ENCODE assay signal across 8 cellular contexts in genomic region chr1:89996415-89997110, GRCh38. TPM values are rescaled to one million over a fixed set of nuclear protein-coding genes. Genes with fewer than 3 reads are reported as not detected.
DNase-seq lines count a peak whose midpoint lies in the region; ATAC-seq, FAIRE-seq and TF ChIP-seq lines count a peak whose summit lies in the region.

No MANE protein-coding gene starts in this region.

- H3K36me3 ChIP-seq in kidney (ENCODE audit: control insufficient read depth in 1 of 2, insufficient read depth in 2 of 2, low read length in 2 of 2), result no peaks in the 10 kb centered on the region
- H3K36me3 ChIP-seq in stomach smooth muscle (ENCODE audit: control insufficient read depth in 2 of 2, insufficient read depth in 2 of 2, low read length in 2 of 2), result peaks cover 0 to 2% of the 10 kb centered on the region in 2 donors

- H3K27me3 ChIP-seq in stomach smooth muscle (ENCODE audit: control insufficient read depth in 1 of 2, insufficient read depth in 2 of 2, low read length in 2 of 2), result no peaks in the 10 kb centered on the region

- H3K27ac ChIP-seq in kidney (ENCODE audit: low read depth in 2 of 2, low read length in 2 of 2) (no peak overlapping the region), stomach smooth muscle (ENCODE audit: low read length) (no peak overlapping the region)

- H3K9ac ChIP-seq in kidney (ENCODE audit: low read length in 2 of 2) (peak overlapping the region; percentile 80 to 85), stomach smooth muscle (ENCODE audit: low read length in 2 of 2) (peak overlapping the region in 1 of 2 donors; percentile 95)

- DNase-seq in T-helper 1 cell, result no peak
- DNase-seq in kidney, result no peak
- DNase-seq in D721Med (ENCODE audit: insufficient read length, low spot score), result no peak

- no peak for TF ChIP-seq CTCF in kidney (IDR thresholded peaks at IDR 0.05; ENCODE audit: borderline replicate concordance, extremely low read depth, insufficient read depth)
- TF ChIP-seq CTCF in D721Med (IDR thresholded peaks at IDR 0.05; ENCODE audit: insufficient read depth, missing control alignments), result no peak

- no peaks in the 10 kb centered on the region for H3K9me3 Mint-ChIP-seq in T-helper 1 cell treated with Interleukin-12 subunit alpha and Interleukin-12 subunit beta and Interleukin-4 antibody, amounts not matched to agents 30 μg/mL and 1 μg/mL, for 36 hours
- H3K9me3 Mint-ChIP-seq in activated T-helper 17 cell treated with anti-CD3 and anti-CD28 coated beads, Interleukin-2, amount 50 U/mL, for 72 hours, result no peaks in the 10 kb centered on the region

- ATAC-seq in activated T-helper 17 cell treated with anti-CD3 and anti-CD28 coated beads, Interleukin-2, amount 50 U/mL, for 72 hours (replicated peaks), result no peak
- no peak for ATAC-seq in HG03280 (IDR thresholded peaks at IDR 0.05; ENCODE audit: unreplicated experiment)
- no peak for ATAC-seq in GM21825 (IDR thresholded peaks at IDR 0.05; ENCODE audit: unreplicated experiment)

- H3K36me3 Mint-ChIP-seq in T-helper 1 cell treated with Interleukin-12 subunit alpha and Interleukin-12 subunit beta and Interleukin-4 antibody, amounts not matched to agents 30 μg/mL and 1 μg/mL, for 36 hours (ENCODE audit: low read depth), result peaks cover 7% of the 10 kb centered on the region
- peaks cover 50% of the 10 kb centered on the region for H3K36me3 Mint-ChIP-seq in activated T-helper 17 cell treated with anti-CD3 and anti-CD28 coated beads, Interleukin-2, amount 50 U/mL, for 72 hours (ENCODE audit: low read depth)

- peak overlapping the region; percentile 22 for H3K27ac Mint-ChIP-seq in T-helper 1 cell treated with Interleukin-12 subunit alpha and Interleukin-12 subunit beta and Interleukin-4 antibody, amounts not matched to agents 30 μg/mL and 1 μg/mL, for 36 hours
- H3K27ac Mint-ChIP-seq in activated T-helper 17 cell treated with anti-CD3 and anti-CD28 coated beads, Interleukin-2, amount 50 U/mL, for 72 hours, result peak overlapping the region; percentile 33

- H3K4me3 Mint-ChIP-seq in T-helper 1 cell treated with Interleukin-12 subunit alpha and Interleukin-12 subunit beta and Interleukin-4 antibody, amounts not matched to agents 30 μg/mL and 1 μg/mL, for 36 hours, result peak overlapping the region; percentile 97
- H3K4me3 Mint-ChIP-seq in activated T-helper 17 cell treated with anti-CD3 and anti-CD28 coated beads, Interleukin-2, amount 50 U/mL, for 72 hours, result peak overlapping the region; percentile 96

- H3K4me3 ChIP-seq in kidney (ENCODE audit: low read length in 2 of 2) (peak overlapping the region; percentile 79 to 87), stomach smooth muscle (ENCODE audit: low read length in 2 of 2) (peak overlapping the region; percentile 76 to 85)

- H3K4me1 Mint-ChIP-seq in T-helper 1 cell treated with Interleukin-12 subunit alpha and Interleukin-12 subunit beta and Interleukin-4 antibody, amounts not matched to agents 30 μg/mL and 1 μg/mL, for 36 hours (ENCODE audit: low read depth), result peaks cover 32% of the 10 kb centered on the region
- peaks cover 25% of the 10 kb centered on the region for H3K4me1 Mint-ChIP-seq in activated T-helper 17 cell treated with anti-CD3 and anti-CD28 coated beads, Interleukin-2, amount 50 U/mL, for 72 hours

- intact Hi-C loops in kidney (cut with DNase I), result no loop called here

- peaks cover 0 to 7% of the 10 kb centered on the region in 2 donors for H3K4me1 ChIP-seq in kidney (ENCODE audit: control insufficient read depth in 1 of 2, insufficient read depth in 1 of 2, low read depth in 1 of 2, low read length in 2 of 2)
- H3K4me1 ChIP-seq in stomach smooth muscle (ENCODE audit: control insufficient read depth, insufficient read depth, low read length), result peaks cover 3% of the 10 kb centered on the region

- no peaks in the 10 kb centered on the region for H3K27me3 Mint-ChIP-seq in T-helper 1 cell treated with Interleukin-12 subunit alpha and Interleukin-12 subunit beta and Interleukin-4 antibody, amounts not matched to agents 30 μg/mL and 1 μg/mL, for 36 hours (ENCODE audit: low read depth)
- no peaks in the 10 kb centered on the region for H3K27me3 Mint-ChIP-seq in activated T-helper 17 cell treated with anti-CD3 and anti-CD28 coated beads, Interleukin-2, amount 50 U/mL, for 72 hours

- FAIRE-seq in kidney (lab: Jason Lieb, UNC), result no peak
- FAIRE-seq in D721Med (lab: Jason Lieb, UNC), result no peak

- H3K9me3 ChIP-seq in kidney (ENCODE audit: control insufficient read depth in 1 of 2, low read length in 2 of 2), result no peaks in the 10 kb centered on the region
- no peaks in the 10 kb centered on the region for H3K9me3 ChIP-seq in stomach smooth muscle (ENCODE audit: control insufficient read depth in 2 of 2, low read length in 2 of 2)

RNA-seq across cellular contexts. Expression of gene ZNF326, which starts 1.7 kb away (rescaled TPM):
- 10 to 100 TPM; 18.4 to 20.9 TPM for total RNA-seq in activated T-helper 17 cell treated with anti-CD3 and anti-CD28 coated beads, Interleukin-2, amount 50 U/mL, for 72 hours
- total RNA-seq in kidney, result 25.6 TPM
- polyA plus RNA-seq in kidney (ENCODE audit: insufficient read depth, low read depth, low replicate concordance), result 10.6 TPM
